In the genomic region with DNA sequence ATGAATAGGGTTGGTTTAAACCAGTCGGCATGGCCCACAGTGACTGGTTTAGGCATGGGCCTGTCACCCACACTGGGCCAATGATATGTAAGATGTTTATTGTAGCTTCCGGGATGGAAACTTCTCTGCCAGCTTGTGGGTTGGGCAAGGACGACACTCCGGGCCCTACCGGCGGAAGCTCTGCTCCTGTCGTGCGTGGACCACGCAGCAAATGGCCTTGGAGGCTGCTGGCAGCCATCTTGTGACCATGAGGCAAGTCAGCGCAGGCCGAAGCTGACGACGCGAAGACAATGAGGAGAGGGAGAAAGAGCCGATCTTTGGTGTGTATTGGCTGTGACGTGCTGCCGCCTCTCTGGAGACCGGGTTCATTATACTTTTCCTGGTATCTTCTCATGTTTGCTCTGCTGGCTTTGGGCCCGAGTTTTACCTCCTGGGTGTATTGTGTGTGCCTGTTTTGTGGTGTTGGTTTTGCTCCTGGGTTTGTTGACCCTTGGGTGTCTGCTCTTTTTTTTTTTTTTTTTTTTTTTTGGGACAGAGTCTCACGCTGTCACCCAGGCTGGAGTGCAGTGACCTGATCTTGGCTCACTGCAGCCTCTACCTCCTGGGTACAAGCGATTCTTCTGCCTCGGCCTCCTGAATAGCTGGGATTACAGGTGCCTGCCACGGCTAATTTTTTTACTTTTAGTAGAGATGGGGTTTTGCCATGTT, we compare ENCODE assay signal across 15 cellular contexts. TPM values are rescaled to one million over a fixed set of nuclear protein-coding genes. Genes with fewer than 3 reads are reported as not detected.
A peak's percentile ranks its signal among the peaks of the same experiment; 100 is the strongest.
DNase-seq lines count a peak whose midpoint lies in the region; ATAC-seq, FAIRE-seq and TF ChIP-seq lines count a peak whose summit lies in the region.
"Had no signal": no experiment of that assay in that cellular context is flagged by ENCODE, and none has a peak within 500 bp of the region (broad histone marks: within the 10 kb centered on the region; RNA-seq: fewer than 3 reads in every experiment).

No MANE protein-coding gene starts in this region.

- CTCF ChIA-PET in HEK293T (lab: Yijun Ruan, JAX) = interaction anchor here (1.3 kb wide), 1 partner anchor 142 kb away, joined by 3 read pairs; no protein-coding TSS in a partner anchor

- H3K4me2 ChIP-seq in osteoblast (ENCODE audit: insufficient read depth, low read length) = no peak overlapping the region

- H3K4me3 ChIP-seq in bronchial epithelial cell (ENCODE audit: low read depth, low read length) (no peak overlapping the region), osteoblast (ENCODE audit: insufficient read depth, low read length) (no peak overlapping the region)
- H3K4me3 ChIP-seq: adrenal gland had no signal

- H3K9me3 ChIP-seq in osteoblast (ENCODE audit: low read depth, low read length) = no peaks in the 10 kb centered on the region
- H3K9me3 ChIP-seq: adrenal gland had no signal

- no peaks in the 10 kb centered on the region for H4K20me1 ChIP-seq in osteoblast (ENCODE audit: insufficient read depth, low read length)

- H2AFZ ChIP-seq in osteoblast (ENCODE audit: low read length) = no peak overlapping the region

- H3K27me3 ChIP-seq in bronchial epithelial cell (ENCODE audit: control insufficient read depth, insufficient read depth, low read length) (peaks cover 2% of the 10 kb centered on the region), osteoblast (ENCODE audit: insufficient read depth, low read length) (peaks cover 8% of the 10 kb centered on the region)
- H3K27me3 ChIP-seq: adrenal gland had no signal

- no peaks in the 10 kb centered on the region for H3K36me3 ChIP-seq in bronchial epithelial cell (ENCODE audit: control insufficient read depth, insufficient read depth, low read length)
- H3K36me3 ChIP-seq in osteoblast (ENCODE audit: insufficient read depth, low read length) = no peaks in the 10 kb centered on the region
- H3K36me3 ChIP-seq: adrenal gland had no signal

- DNase-seq in HEK293T (ENCODE audit: extremely low spot score) (no peak), NCI-H2196 (lab: John Stamatoyannopoulos, UW; ENCODE audit: unreplicated experiment) (peak; percentile 98), bronchial epithelial cell (ENCODE audit: low read depth) (peak; percentile 39), osteoblast (ENCODE audit: insufficient read length, low spot score, missing footprints) (peak; percentile 51), T-helper 9 cell (no peak), activated gamma-delta T cell treated with Interleukin-2 at 50 U/mL for 16 hours (no peak)
- DNase-seq: activated CD4-positive, alpha-beta T cell treated with anti-CD3 and anti-CD28 coated beads, Interleukin-2, amount 50 U/mL, for 1 hour; effector memory CD4-positive, alpha-beta T cell; hypothalamus; kidney glomerular epithelial cell; NCI-H2227 treated with DMSO at 0.1 percent for 48 hours; stimulated activated naive CD8-positive, alpha-beta T cell treated with anti-CD3 and anti-CD28 coated beads, Interleukin-15, amount 100 ng/mL, for 72 hours had no signal

- H3K27ac ChIP-seq in osteoblast (ENCODE audit: low read depth, low read length) = no peak overlapping the region
- H3K27ac ChIP-seq: adrenal gland had no signal

- H3K79me2 ChIP-seq in osteoblast (ENCODE audit: insufficient read depth, low read length) = no peaks in the 10 kb centered on the region

- FAIRE-seq in bronchial epithelial cell (lab: Jason Lieb, UNC) = no peak

- POLR2A ChIA-PET in HEK293T (lab: Yijun Ruan, JAX) = interaction anchor here (1.2 kb wide), 1 partner anchor 24 kb away, joined by 4 read pairs; a partner anchor contains a TSS

- H3K4me1 ChIP-seq in osteoblast (ENCODE audit: insufficient read depth, low read length) = peaks cover 21% of the 10 kb centered on the region

- no peak for TF ChIP-seq CTCF in bronchial epithelial cell (IDR thresholded peaks at IDR 0.05; ENCODE audit: insufficient read depth, low read length, severe bottlenecking)
- no peak for TF ChIP-seq CTCF in osteoblast (IDR thresholded peaks at IDR 0.05; ENCODE audit: extremely low read depth, low read depth, low read length)

- ATAC-seq in GM21528 (IDR thresholded peaks at IDR 0.05; ENCODE audit: low FRiP score, unreplicated experiment) (no peak), GM19324 (IDR thresholded peaks at IDR 0.05; ENCODE audit: low FRiP score, unreplicated experiment) (no peak)
- ATAC-seq: stimulated activated naive CD8-positive, alpha-beta T cell treated with anti-CD3 and anti-CD28 coated beads, Interleukin-15, amount 100 ng/mL, for 72 hours had no signal

TF ChIP-seq in HEK293T, 16 proteins besides CTCF, POLR2A, EP300 and RAD21:
- TF ChIP-seq, protein P1, sequence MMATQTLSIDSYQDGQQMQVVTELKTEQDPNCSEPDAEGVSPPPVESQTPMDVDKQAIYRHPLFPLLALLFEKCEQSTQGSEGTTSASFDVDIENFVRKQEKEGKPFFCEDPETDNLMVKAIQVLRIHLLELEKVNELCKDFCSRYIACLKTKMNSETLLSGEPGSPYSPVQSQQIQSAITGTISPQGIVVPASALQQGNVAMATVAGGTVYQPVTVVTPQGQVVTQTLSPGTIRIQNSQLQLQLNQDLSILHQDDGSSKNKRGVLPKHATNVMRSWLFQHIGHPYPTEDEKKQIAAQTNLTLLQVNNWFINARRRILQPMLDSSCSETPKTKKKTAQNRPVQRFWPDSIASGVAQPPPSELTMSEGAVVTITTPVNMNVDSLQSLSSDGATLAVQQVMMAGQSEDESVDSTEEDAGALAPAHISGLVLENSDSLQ (IDR thresholded peaks at IDR 0.05) = peak; percentile 85
- no peak for TF ChIP-seq NFRKB (IDR thresholded peaks at IDR 0.05)

RNA-seq across cellular contexts. Expression of a gene that starts 15.4 kb away (rescaled TPM):
- total RNA-seq in bronchial epithelial cell (20.3 and 21.1 TPM in 2 replicates), osteoblast (7.6 and 8.3 TPM in 2 replicates)

RNA-seq across cellular contexts. Expression of a gene that starts 24.3 kb away (rescaled TPM):
- total RNA-seq in bronchial epithelial cell (11.6 and 13.6 TPM in 2 replicates), osteoblast (6.2 and 8.8 TPM in 2 replicates)

RNA-seq across cellular contexts. Expression of a gene that starts 43.7 kb away (rescaled TPM):
- total RNA-seq in bronchial epithelial cell = 77.7 and 84.4 TPM in 2 replicates
- 100 and 110 TPM in 2 replicates for total RNA-seq in osteoblast

RNA-seq across cellular contexts. Expression of a gene that starts 43.9 kb away (rescaled TPM):
- total RNA-seq in bronchial epithelial cell (23.0 and 25.8 TPM in 2 replicates), osteoblast (24.5 and 26.1 TPM in 2 replicates)

Comparison
In these comparisons a context has a peak if more than half of its experiments do, and no peak if none do; other contexts are left out.
1. DNase-seq: peak in NCI-H2196 (single experiment), bronchial epithelial cell (single experiment) and osteoblast (single experiment); none in HEK293T (single experiment), T-helper 9 cell (single experiment) and activated gamma-delta T cell treated with Interleukin-2 at 50 U/mL for 16 hours (single experiment).